10 cellular contexts compared by ENCODE assay signal in genomic region chr5:1480217-1480616, GRCh38. TPM values are rescaled to one million over a fixed set of nuclear protein-coding genes. Genes with fewer than 3 reads are reported as not detected.
A peak's percentile ranks its signal among the peaks of the same experiment; 100 is the strongest.
DNase-seq lines count a peak whose midpoint lies in the region; ATAC-seq and TF ChIP-seq lines count a peak whose summit lies in the region.
"Had no signal": no experiment of that assay in that cellular context is flagged by ENCODE, and none has a peak within 500 bp of the region (broad histone marks: within the 10 kb centered on the region; RNA-seq: fewer than 3 reads in every experiment).

No MANE protein-coding gene starts in this region.

- H3K27me3 ChIP-seq in Peyer's patch: no peaks in the 10 kb centered on the region
- H3K27me3 ChIP-seq in trophoblast cell (ENCODE audit: insufficient read depth, low read length): no peaks in the 10 kb centered on the region
- H3K27me3 ChIP-seq in CD4-positive, alpha-beta memory T cell (ENCODE audit: insufficient read depth, low read length): no peaks in the 10 kb centered on the region
- H3K27me3 ChIP-seq: thyroid gland had no signal

- H4K91ac ChIP-seq in trophoblast cell (ENCODE audit: low read depth, low read length): no peak overlapping the region

- intact Hi-C loops in cardiac septum (cut with DNase I): no loop called here
- intact Hi-C loops in CD4-positive, alpha-beta memory T cell (cut with micrococcal nuclease): no loop called here

- H3K27ac ChIP-seq in Peyer's patch (peak overlapping the region in 2 of 4 donors; percentile 57 to 74), trophoblast cell (ENCODE audit: low read depth, low read length) (no peak overlapping the region)
- no peak overlapping the region for H3K27ac ChIP-seq in CD4-positive, alpha-beta memory T cell (ENCODE audit: low read depth, low read length)
- H3K27ac ChIP-seq: thyroid gland had no signal

- no peak overlapping the region for H3K4ac ChIP-seq in trophoblast cell (ENCODE audit: low read depth, low read length)

- no peak overlapping the region for H2AK5ac ChIP-seq in trophoblast cell (ENCODE audit: low read length)

- no peak overlapping the region for H2AFZ ChIP-seq in trophoblast cell (ENCODE audit: insufficient read depth, low read length, poor library complexity)

- peak overlapping the region in 1 of 7 donors; percentile 62 for H3K27ac Mint-ChIP-seq in CD4-positive, alpha-beta memory T cell
- H3K27ac Mint-ChIP-seq: activated CD8-positive, alpha-beta memory T cell treated with anti-CD3 and anti-CD28 coated beads, Interleukin-2, amount 10 ng/mL, durations not matched to agents 7 days and 5 days had no signal

- peaks cover 0 to 5% (median 0%) of the 10 kb centered on the region in 4 donors for H3K4me1 ChIP-seq in Peyer's patch
- no peaks in the 10 kb centered on the region for H3K4me1 ChIP-seq in trophoblast cell (ENCODE audit: control insufficient read depth in 1 of 2, insufficient read depth in 2 of 2, low read length in 2 of 2)
- no peaks in the 10 kb centered on the region for H3K4me1 ChIP-seq in CD4-positive, alpha-beta memory T cell (ENCODE audit: insufficient read depth, low read length)

- no peak overlapping the region for H3K14ac ChIP-seq in trophoblast cell (ENCODE audit: low read length)

- H4K8ac ChIP-seq in trophoblast cell (ENCODE audit: low read depth, low read length): no peak overlapping the region

- H3K4me3 Mint-ChIP-seq in CD4-positive, alpha-beta memory T cell: no peak overlapping the region
- H3K4me3 Mint-ChIP-seq: activated CD8-positive, alpha-beta memory T cell treated with anti-CD3 and anti-CD28 coated beads, Interleukin-2, amount 10 ng/mL, durations not matched to agents 7 days and 5 days had no signal

- no CpG with 5 or more reads among the region's 14 CpGs for WGBS in trophoblast cell (ENCODE audit: extremely low coverage, insufficient coverage, insufficient read length)

- H3K79me1 ChIP-seq in trophoblast cell (ENCODE audit: low read length): no peaks in the 10 kb centered on the region

- H3K9me3 ChIP-seq in Peyer's patch (no peaks in the 10 kb centered on the region), trophoblast cell (ENCODE audit: insufficient read depth, low read depth, low read length) (no peaks in the 10 kb centered on the region)
- H3K9me3 ChIP-seq in CD4-positive, alpha-beta memory T cell (ENCODE audit: control insufficient read depth in 1 of 2, low read length in 2 of 2): no peaks in the 10 kb centered on the region
- H3K9me3 ChIP-seq: thyroid gland had no signal

- TF ChIP-seq CTCF in Peyer's patch (IDR thresholded peaks at IDR 0.05): no peak

- no peak overlapping the region for H2BK120ac ChIP-seq in trophoblast cell (ENCODE audit: insufficient read depth, low read length, poor library complexity)

- peaks cover 0 to 10% (median 5%) of the 10 kb centered on the region in 4 donors for H3K4me1 Mint-ChIP-seq in CD4-positive, alpha-beta memory T cell

- H4K12ac ChIP-seq in trophoblast cell (ENCODE audit: low read depth, low read length): no peak overlapping the region

- no peak overlapping the region for H2BK12ac ChIP-seq in trophoblast cell (ENCODE audit: low read length)

- peaks cover 9 to 47% of the 10 kb centered on the region in 2 donors for H3K36me3 Mint-ChIP-seq in CD4-positive, alpha-beta memory T cell

- H3K9me3 Mint-ChIP-seq in CD4-positive, alpha-beta memory T cell: no peaks in the 10 kb centered on the region

- no peaks in the 10 kb centered on the region for H3K79me2 ChIP-seq in trophoblast cell (ENCODE audit: control insufficient read depth, insufficient read depth, low read length, poor library complexity)

- H3K36me3 ChIP-seq in Peyer's patch (peaks cover 0 to 6% (median 0%) of the 10 kb centered on the region in 3 donors), trophoblast cell (ENCODE audit: control insufficient read depth in 1 of 2, insufficient read depth in 2 of 2, low read length in 2 of 2) (peaks cover 73 to 84% of the 10 kb centered on the region in 2 experiments)
- peaks cover 18% of the 10 kb centered on the region for H3K36me3 ChIP-seq in CD4-positive, alpha-beta memory T cell (ENCODE audit: insufficient read depth, low read length)

- no peak overlapping the region for H3K4me3 ChIP-seq in Peyer's patch
- no peak overlapping the region for H3K4me3 ChIP-seq in trophoblast cell (ENCODE audit: low read depth, low read length)
- H3K4me3 ChIP-seq in CD4-positive, alpha-beta memory T cell (ENCODE audit: low read length in 2 of 2): no peak overlapping the region
- H3K4me3 ChIP-seq: thyroid gland had no signal

- no peak overlapping the region for H3K9ac ChIP-seq in trophoblast cell (ENCODE audit: low read length)

- peak; percentile 20 for DNase-seq in Daoy (ENCODE audit: low read depth)
- peak in 2 of 3 donors; percentile 57 to 70 for DNase-seq in Peyer's patch
- peak; percentile 93 for DNase-seq in cardiac septum (ENCODE audit: low spot score)
- DNase-seq in trophoblast cell: peak; percentile 89 to 92
- DNase-seq in CD4-positive, alpha-beta memory T cell: no peak
- DNase-seq in kidney tubule cell (ENCODE audit: low spot score): no peak
- DNase-seq in T-helper 2 cell: no peak
- DNase-seq: activated CD8-positive, alpha-beta memory T cell treated with anti-CD3 and anti-CD28 coated beads, Interleukin-2, amount 10 ng/mL, durations not matched to agents 7 days and 5 days had no signal

- no peak for ATAC-seq in HG03139 (IDR thresholded peaks at IDR 0.05; ENCODE audit: unreplicated experiment)

- no peaks in the 10 kb centered on the region for H3K27me3 Mint-ChIP-seq in CD4-positive, alpha-beta memory T cell
- H3K27me3 Mint-ChIP-seq: activated CD8-positive, alpha-beta memory T cell treated with anti-CD3 and anti-CD28 coated beads, Interleukin-2, amount 10 ng/mL, durations not matched to agents 7 days and 5 days had no signal

- no peak overlapping the region for H3K4me2 ChIP-seq in trophoblast cell (ENCODE audit: low read length)

- CTCF ChIA-PET in CD4-positive, alpha-beta memory T cell (lab: Charles Lee; ENCODE audit: partially characterized antibody): interaction anchor here (0.8 to 2.7 kb wide), 4 partner anchors 12 to 165 kb away, joined by 3 to 23 read pairs (median 5); no protein-coding TSS in a partner anchor

- no peak for TF ChIP-seq POLR2A in Peyer's patch (IDR thresholded peaks at IDR 0.05)

- no peak overlapping the region for H3K23ac ChIP-seq in trophoblast cell (ENCODE audit: low read length)

- H2BK5ac ChIP-seq in trophoblast cell (ENCODE audit: low read depth, low read length, poor library complexity): no peak overlapping the region

- POLR2A ChIA-PET in CD4-positive, alpha-beta memory T cell (lab: Charles Lee; ENCODE audit: partially characterized antibody): no interaction called here

- H3K18ac ChIP-seq in trophoblast cell (ENCODE audit: low read length): no peak overlapping the region

RNA-seq across cellular contexts. Expression of gene SLC6A3, which starts 35.0 kb away (rescaled TPM):
- total RNA-seq in Daoy (2014; rRNA removed; shearing (Covaris generic)): not detected in 2 replicates
- total RNA-seq in Peyer's patch: under 1 TPM in 2 of 4 donors, not detected in 2; 0.40 to 0.70 TPM
- total RNA-seq in cardiac septum: 0.19 TPM
- polyA plus RNA-seq in trophoblast cell (2013): 0.11 TPM in 2 replicates
- not detected for total RNA-seq in CD4-positive, alpha-beta memory T cell
- not detected for polyA plus RNA-seq in CD4-positive, alpha-beta memory T cell

RNA-seq across cellular contexts. Expression of gene LPCAT1, which starts 43.5 kb away (rescaled TPM):
- total RNA-seq in Daoy (2014; rRNA removed; shearing (Covaris generic)): 20.9 and 22.6 TPM in 2 replicates
- total RNA-seq in Peyer's patch: 10 to 100 TPM in 3 of 4 donors, 1 to 10 TPM in 1; 8.8 to 59.4 (median 28.5) TPM
- total RNA-seq in cardiac septum: 14.7 TPM
- 199 and 206 TPM in 2 replicates for polyA plus RNA-seq in trophoblast cell (2013)
- 10 to 100 TPM; 62.8 to 63.6 TPM for total RNA-seq in CD4-positive, alpha-beta memory T cell
- 10 to 100 TPM in 1 of 2 donors, 1 to 10 TPM in 1; 9.0 to 32.2 TPM for polyA plus RNA-seq in CD4-positive, alpha-beta memory T cell

Comparison
In these comparisons a context has a peak if more than half of its experiments do, and no peak if none do; other contexts are left out.
1. DNase-seq: peak in Daoy (single experiment), Peyer's patch (2 of 3), cardiac septum (single experiment) and trophoblast cell (2 of 2); none in CD4-positive, alpha-beta memory T cell (0 of 5), kidney tubule cell (single experiment) and T-helper 2 cell (0 of 5).